In genomic region chr1:18662286-18662639, GRCh38 we compare ENCODE assay signal across 36 cellular contexts. TPM values are rescaled to one million over a fixed set of nuclear protein-coding genes. Genes with fewer than 3 reads are reported as not detected.
"Had no signal": no experiment of that assay in that cellular context is flagged by ENCODE, and none has a peak within 500 bp of the region (broad histone marks: within the 10 kb centered on the region; RNA-seq: fewer than 3 reads in every experiment).

No MANE protein-coding gene starts in this region.

- H3K4me3 Mint-ChIP-seq: naive B cell; naive thymus-derived CD8-positive, alpha-beta T cell; natural killer cell treated with Interleukin-12 subunit alpha and Interleukin-12 subunit beta and Interleukin-15 and Interleukin-18, amount 100 ng/mL, for 72 hours; nephron progenitor cell; neural crest cell; stimulated activated memory B cell treated with anti-CD40 and anti-IgM and Interleukin-4, amounts not matched to agents 10 μg/mL and 1 μg/mL and 100 μg/mL, for 72 hours; stimulated activated naive CD8-positive, alpha-beta T cell treated with anti-CD3 and anti-CD28 coated beads, Interleukin-15, amount 100 ng/mL, for 72 hours; type B pancreatic cell had no signal

- H3K36me3 Mint-ChIP-seq: naive B cell; naive thymus-derived CD8-positive, alpha-beta T cell; natural killer cell treated with Interleukin-12 subunit alpha and Interleukin-12 subunit beta and Interleukin-15 and Interleukin-18, amount 100 ng/mL, for 72 hours; stimulated activated memory B cell treated with anti-CD40 and anti-IgM and Interleukin-4, amounts not matched to agents 10 μg/mL and 1 μg/mL and 100 μg/mL, for 72 hours had no signal

- H3K27me3 ChIP-seq: ovary, right lobe of liver, testis had no signal

- H3K9ac ChIP-seq: parathyroid adenoma had no signal

- H3K27me3 Mint-ChIP-seq: stimulated activated naive CD8-positive, alpha-beta T cell treated with anti-CD3 and anti-CD28 coated beads, Interleukin-15, amount 100 ng/mL, for 72 hours had no signal

- H3K9me3 Mint-ChIP-seq: naive B cell; naive thymus-derived CD8-positive, alpha-beta T cell; natural killer cell treated with Interleukin-12 subunit alpha and Interleukin-12 subunit beta and Interleukin-15 and Interleukin-18, amount 100 ng/mL, for 72 hours; nephron progenitor cell; neural crest cell; stimulated activated memory B cell treated with anti-CD40 and anti-IgM and Interleukin-4, amounts not matched to agents 10 μg/mL and 1 μg/mL and 100 μg/mL, for 72 hours; stimulated activated naive CD8-positive, alpha-beta T cell treated with anti-CD3 and anti-CD28 coated beads, Interleukin-15, amount 100 ng/mL, for 72 hours; type B pancreatic cell had no signal

- H3K4me1 ChIP-seq: parathyroid adenoma, psoas muscle, right lobe of liver, sigmoid colon, testis, tibial artery, uterus had no signal

- H3K36me3 ChIP-seq: neutrophil, ovary, right lobe of liver, sigmoid colon, suprapubic skin, tibial artery, transverse colon, upper lobe of right lung, uterus had no signal

- H3K27ac ChIP-seq: neutrophil, ovary, parathyroid adenoma, psoas muscle, right lobe of liver, sigmoid colon, suprapubic skin, testis, tibial artery, transverse colon, upper lobe of right lung, uterus had no signal

- H2AFZ ChIP-seq: parathyroid adenoma had no signal

- ATAC-seq: naive thymus-derived CD8-positive, alpha-beta T cell; natural killer cell treated with Interleukin-12 subunit alpha and Interleukin-12 subunit beta and Interleukin-15 and Interleukin-18, amount 100 ng/mL, for 72 hours; psoas muscle; right cardiac atrium; right lobe of liver; stimulated activated memory B cell treated with anti-CD40 and anti-IgM and Interleukin-4, amounts not matched to agents 10 μg/mL and 1 μg/mL and 100 μg/mL, for 72 hours; stimulated activated naive CD8-positive, alpha-beta T cell treated with anti-CD3 and anti-CD28 coated beads, Interleukin-15, amount 100 ng/mL, for 72 hours; stimulated activated naive CD8-positive, alpha-beta T cell treated with anti-CD3 and anti-CD28 coated beads, Interleukin-15, Interleukin-2, amounts not matched to agents 100 U/mL and 50 U/mL, for 24 hours; upper lobe of right lung had no signal

- H3K79me2 ChIP-seq: parathyroid adenoma had no signal

- H3K27ac Mint-ChIP-seq: naive B cell; natural killer cell treated with Interleukin-12 subunit alpha and Interleukin-12 subunit beta and Interleukin-15 and Interleukin-18, amount 100 ng/mL, for 72 hours; nephron progenitor cell; progenitor cell of endocrine pancreas; stimulated activated memory B cell treated with anti-CD40 and anti-IgM and Interleukin-4, amounts not matched to agents 10 μg/mL and 1 μg/mL and 100 μg/mL, for 72 hours; stimulated activated naive CD8-positive, alpha-beta T cell treated with anti-CD3 and anti-CD28 coated beads, Interleukin-15, amount 100 ng/mL, for 72 hours; type B pancreatic cell had no signal

- DNase-seq: naive B cell; naive thymus-derived CD8-positive, alpha-beta T cell; nucleus accumbens; ovary; posterior cingulate gyrus; psoas muscle; right cardiac atrium; right lobe of liver; sigmoid colon; small intestine; stimulated activated CD4-positive, alpha-beta T cell treated with anti-CD3 and anti-CD28 coated beads, Interleukin-15, amount 100 ng/mL, for 24 hours; stimulated activated CD4-positive, alpha-beta T cell treated with anti-CD3 and anti-CD28 coated beads, Interleukin-2, amount 100 ng/mL, for 24 hours; stimulated activated CD4-positive, alpha-beta T cell treated with anti-CD3 and anti-CD28 coated beads, Interleukin-2, amount 100 ng/mL, for 48 hours; stimulated activated CD4-positive, alpha-beta T cell treated with anti-CD3 and anti-CD28 coated beads, Interleukin-4, amount 100 ng/mL, for 4 hours; stimulated activated CD8-positive, alpha-beta memory T cell treated with anti-CD3 and anti-CD28 coated beads, Interleukin-4, amount 100 ng/mL, for 48 hours; stimulated activated naive CD4-positive, alpha-beta T cell; stimulated activated naive CD8-positive, alpha-beta T cell treated with anti-CD3 and anti-CD28 coated beads, Interleukin-15, amount 100 ng/mL, for 72 hours; stimulated activated naive CD8-positive, alpha-beta T cell treated with anti-CD3 and anti-CD28 coated beads, Interleukin-15, Interleukin-2, amounts not matched to agents 100 U/mL and 50 U/mL, for 24 hours; substantia nigra; testis; tibial artery; transverse colon; upper lobe of right lung; uterus had no signal

- H3K4me1 Mint-ChIP-seq: naive B cell; stimulated activated memory B cell treated with anti-CD40 and anti-IgM and Interleukin-4, amounts not matched to agents 10 μg/mL and 1 μg/mL and 100 μg/mL, for 72 hours had no signal

- H3K9me3 ChIP-seq: neutrophil, ovary, psoas muscle, right lobe of liver, sigmoid colon, suprapubic skin, testis, tibial artery, transverse colon, upper lobe of right lung, uterus had no signal

- FAIRE-seq: small intestine had no signal

- H3K4me3 ChIP-seq: ovary, psoas muscle, right lobe of liver, sigmoid colon, suprapubic skin, testis, tibial artery, transverse colon, upper lobe of right lung, uterus had no signal

RNA-seq across cellular contexts. Expression of gene PAX7, which starts 31.6 kb away (rescaled TPM):
- total RNA-seq: naive thymus-derived CD8-positive, alpha-beta T cell; natural killer cell treated with Interleukin-12 subunit alpha and Interleukin-12 subunit beta and Interleukin-15 and Interleukin-18, amount 100 ng/mL, for 72 hours; omental fat pad; ovary; progenitor cell of endocrine pancreas; renal cortical epithelial cell; right cardiac atrium; right lobe of liver; sigmoid colon; transverse colon; upper lobe of right lung; uterus had no signal
- polyA plus RNA-seq: naive thymus-derived CD8-positive, alpha-beta T cell; ovary; right cardiac atrium; sigmoid colon; urinary bladder had no signal
